ENCODE assay signal across 22 cellular contexts in genomic region chr19:13892885-13893284, GRCh38. TPM values are rescaled to one million over a fixed set of nuclear protein-coding genes. Genes with fewer than 3 reads are reported as not detected.
A peak's percentile ranks its signal among the peaks of the same experiment; 100 is the strongest.
DNase-seq lines count a peak whose midpoint lies in the region; ATAC-seq, FAIRE-seq and TF ChIP-seq lines count a peak whose summit lies in the region.
"Had no signal": no experiment of that assay in that cellular context is flagged by ENCODE, and none has a peak within 500 bp of the region (broad histone marks: within the 10 kb centered on the region; RNA-seq: fewer than 3 reads in every experiment).

No MANE protein-coding gene starts in this region.

- H3K9me3 ChIP-seq in colonic mucosa: no peaks in the 10 kb centered on the region
- H3K9me3 ChIP-seq in small intestine (ENCODE audit: control insufficient read depth, low read depth): no peaks in the 10 kb centered on the region
- H3K9me3 ChIP-seq in psoas muscle: no peaks in the 10 kb centered on the region
- H3K9me3 ChIP-seq: A549, SJSA1 had no signal

- H3K23ac ChIP-seq in mesendoderm (ENCODE audit: low read length): no peak overlapping the region

- no peak overlapping the region for H3K4me2 ChIP-seq in mesendoderm (ENCODE audit: low read length)
- H3K4me2 ChIP-seq: A549 had no signal

- H4K8ac ChIP-seq in mesendoderm (ENCODE audit: low read depth, low read length): no peak overlapping the region

- DNase-seq in KBM-7 (peak; percentile 18), colonic mucosa (peak; percentile 61), mesendoderm (peak; percentile 46), small intestine (peak; percentile 54), psoas muscle (no peak)
- no peak for DNase-seq in effector CD8-positive, alpha-beta T cell (lab: John Stamatoyannopoulos, UW)
- DNase-seq: C1 segment of cervical spinal cord; CD4-positive, alpha-beta memory T cell; COR-L47; EL; KG1; MM.1S; NCI-H2029; NCI-H446; NCI-H524 treated with DMSO at 0.1 percent for 48 hours; NCI-H774; Right ventricle myocardium superior had no signal

- H3K9ac ChIP-seq in colonic mucosa (ENCODE audit: low read depth in 2 of 2, low read length in 2 of 2) (peak overlapping the region in 1 of 2 donors; percentile 71), mesendoderm (ENCODE audit: low read length) (no peak overlapping the region)

- FAIRE-seq in small intestine (lab: Jason Lieb, UNC): no peak
- FAIRE-seq: A549, GM12892 had no signal

- ATAC-seq in psoas muscle: no peak
- no peak for ATAC-seq in HG02610 (IDR thresholded peaks at IDR 0.05; ENCODE audit: unreplicated experiment)
- ATAC-seq: A549 had no signal

- no peak overlapping the region for H2AK5ac ChIP-seq in mesendoderm (ENCODE audit: low read length)

- WGBS in mesendoderm (ENCODE audit: extremely low coverage, insufficient coverage, low lambda C conversion rate): no CpG with 5 or more reads among the region's 8 CpGs
- 12 to 58% (median 44%) methylated on average over 8 of the region's 8 CpGs for WGBS in small intestine, 3 donors
- WGBS in psoas muscle, 3 donors: 82 to 90% (median 82%) methylated on average over 8 of the region's 8 CpGs

- no peak overlapping the region for H3K18ac ChIP-seq in mesendoderm (ENCODE audit: low read length)

- no peak overlapping the region for H3K56ac ChIP-seq in mesendoderm (ENCODE audit: low read length)

- intact Hi-C loops in colonic mucosa (cut with DNase I) (no loop called here), psoas muscle (cut with DNase I) (no loop called here)

- no peak overlapping the region for H2BK120ac ChIP-seq in mesendoderm (ENCODE audit: low read depth, low read length)

- no peak overlapping the region for H3K4me3 ChIP-seq in colonic mucosa
- no peak overlapping the region for H3K4me3 ChIP-seq in mesendoderm (ENCODE audit: low read length)
- no peak overlapping the region for H3K4me3 ChIP-seq in small intestine (ENCODE audit: low read depth in 1 of 2, low read length in 2 of 2)
- no peak overlapping the region for H3K4me3 ChIP-seq in psoas muscle
- H3K4me3 ChIP-seq: A549, SJSA1 had no signal

- H2BK5ac ChIP-seq in mesendoderm (ENCODE audit: low read length): no peak overlapping the region

- H3K27ac ChIP-seq in colonic mucosa (peak overlapping the region; percentile 42), mesendoderm (ENCODE audit: low read depth, low read length) (no peak overlapping the region), small intestine (ENCODE audit: low read depth in 1 of 2, low read length in 1 of 2) (peak overlapping the region in 1 of 2 donors; percentile 51), psoas muscle (no peak overlapping the region)
- H3K27ac ChIP-seq: A549, SJSA1 had no signal

- H3K4me1 ChIP-seq in colonic mucosa (peaks cover 1% of the 10 kb centered on the region), mesendoderm (ENCODE audit: control insufficient read depth, low read depth, low read length) (no peaks in the 10 kb centered on the region), small intestine (ENCODE audit: control insufficient read depth in 2 of 2, insufficient read depth in 1 of 2, low read depth in 1 of 2, low read length in 1 of 2) (peaks cover 0 to 1% of the 10 kb centered on the region in 2 donors), psoas muscle (no peaks in the 10 kb centered on the region)
- H3K4me1 ChIP-seq: A549, SJSA1 had no signal

- no peak overlapping the region for H3K4ac ChIP-seq in mesendoderm (ENCODE audit: low read depth, low read length)

- no peak overlapping the region for H2BK15ac ChIP-seq in mesendoderm (replicated peaks; ENCODE audit: low read depth)

- no peaks in the 10 kb centered on the region for H3K79me2 ChIP-seq in mesendoderm (ENCODE audit: control insufficient read depth, insufficient read depth, low read length)

- H4K5ac ChIP-seq in mesendoderm (ENCODE audit: low read length): no peak overlapping the region

- H3K27me3 ChIP-seq in colonic mucosa: no peaks in the 10 kb centered on the region
- H3K27me3 ChIP-seq in mesendoderm (ENCODE audit: insufficient read depth, low read length, poor library complexity): no peaks in the 10 kb centered on the region
- H3K27me3 ChIP-seq in small intestine (ENCODE audit: control insufficient read depth in 2 of 2, insufficient read depth in 2 of 2, low read length in 2 of 2): no peaks in the 10 kb centered on the region
- H3K27me3 ChIP-seq in psoas muscle (ENCODE audit: insufficient read depth in 3 of 3, low read length in 2 of 3): no peaks in the 10 kb centered on the region
- H3K27me3 ChIP-seq: SJSA1 had no signal

- no peaks in the 10 kb centered on the region for H3K36me3 ChIP-seq in colonic mucosa
- H3K36me3 ChIP-seq in mesendoderm (ENCODE audit: control insufficient read depth, insufficient read depth, low read length): no peaks in the 10 kb centered on the region
- no peaks in the 10 kb centered on the region for H3K36me3 ChIP-seq in small intestine (ENCODE audit: control insufficient read depth in 2 of 2, insufficient read depth in 2 of 2, low read length in 2 of 2)
- H3K36me3 ChIP-seq in psoas muscle (ENCODE audit: insufficient read depth in 1 of 2, low read depth in 1 of 2): no peaks in the 10 kb centered on the region
- H3K36me3 ChIP-seq: SJSA1 had no signal

- in situ Hi-C loops in KBM-7 (cut with MboI; ENCODE audit: low pct_unique_long_range_greater_than_20kb, low sequenced_read_pairs): loop anchor here (25.0 kb wide), 1 partner anchor 169 kb away; the partner anchor contains the start of genes MISP3 and PALM3

- H3K79me1 ChIP-seq in mesendoderm (ENCODE audit: low read length): no peaks in the 10 kb centered on the region

- TF ChIP-seq CTCF in colonic mucosa (IDR thresholded peaks at IDR 0.05) (no peak), psoas muscle (IDR thresholded peaks at IDR 0.05) (no peak)

RNA-seq across cellular contexts. Expression of gene BRME1, which starts 13.0 kb away (rescaled TPM):
- 10 to 100 TPM in 1 of 2 donors, 1 to 10 TPM in 1; 5.9 to 20.0 TPM for total RNA-seq in colonic mucosa
- 2.2 TPM for polyA plus RNA-seq in mesendoderm (2013, experiment 1 of 2)
- 1.8 TPM for polyA plus RNA-seq in mesendoderm (2013, experiment 2 of 2)
- 10 to 100 TPM in 2 of 3 donors, 1 to 10 TPM in 1; 8.6 to 67.1 (median 43.2) TPM for polyA plus RNA-seq in small intestine
- 1 to 10 TPM in 2 of 4 donors, under 1 TPM in 2; 0.27 to 1.5 (median 1.0) TPM for total RNA-seq in psoas muscle
- polyA plus RNA-seq in psoas muscle: 1 to 10 TPM in 2 of 3 donors, under 1 TPM in 1; 0.86 to 2.5 (median 1.7) TPM

RNA-seq across cellular contexts. Expression of gene CC2D1A, which starts 13.1 kb away (rescaled TPM):
- 100 to 1,000 TPM in 1 of 2 donors, 10 to 100 TPM in 1; 81.0 to 123 TPM for total RNA-seq in colonic mucosa
- polyA plus RNA-seq in mesendoderm (2013, experiment 1 of 2): 12.2 TPM
- polyA plus RNA-seq in mesendoderm (2013, experiment 2 of 2): 12.1 TPM
- 100 to 1,000 TPM in 2 of 3 donors, 10 to 100 TPM in 1; 66.5 to 199 (median 140) TPM for polyA plus RNA-seq in small intestine
- total RNA-seq in psoas muscle: 10 to 100 TPM; 21.1 to 26.1 (median 24.6) TPM
- 10 to 100 TPM; 20.1 to 31.7 (median 23.1) TPM for polyA plus RNA-seq in psoas muscle

RNA-seq across cellular contexts. Expression of gene NANOS3, which starts 16.0 kb away (rescaled TPM):
- not detected for total RNA-seq in colonic mucosa
- polyA plus RNA-seq in mesendoderm (2013, experiment 1 of 2): 1.2 TPM
- 0.85 TPM for polyA plus RNA-seq in mesendoderm (2013, experiment 2 of 2)
- polyA plus RNA-seq in small intestine: under 1 TPM in 1 of 3 donors, not detected in 2; 0.45 TPM
- not detected for total RNA-seq in psoas muscle
- polyA plus RNA-seq in psoas muscle: not detected
- total RNA-seq: CD4-positive, alpha-beta memory T cell; H4 had no signal
- polyA plus RNA-seq: CD4-positive, alpha-beta memory T cell had no signal

RNA-seq across cellular contexts. Expression of gene PODNL1, which starts 45.3 kb away (rescaled TPM):
- total RNA-seq in colonic mucosa (1 to 10 TPM; 4.1 to 4.4 TPM), psoas muscle (1 to 10 TPM in 1 of 4 donors, under 1 TPM in 3; 0.18 to 1.3 (median 0.39) TPM)
- polyA plus RNA-seq in mesendoderm (2013, experiment 1 of 2): 0.21 TPM
- 0.25 TPM for polyA plus RNA-seq in mesendoderm (2013, experiment 2 of 2)
- polyA plus RNA-seq in small intestine (1 to 10 TPM in 1 of 3 donors, not detected in 2; 1.7 TPM), psoas muscle (1 to 10 TPM in 1 of 3 donors, under 1 TPM in 2; 0.07 to 1.3 (median 0.25) TPM)
- total RNA-seq: CD4-positive, alpha-beta memory T cell had no signal
- polyA plus RNA-seq: CD4-positive, alpha-beta memory T cell had no signal

RNA-seq across cellular contexts. Expression of gene DCAF15, which starts 59.4 kb away (rescaled TPM):
- 10 to 100 TPM; 30.2 to 55.1 TPM for total RNA-seq in colonic mucosa
- 41.4 TPM for polyA plus RNA-seq in mesendoderm (2013, experiment 1 of 2)
- 40.1 TPM for polyA plus RNA-seq in mesendoderm (2013, experiment 2 of 2)
- 10 to 100 TPM; 14.1 to 26.8 (median 17.7) TPM for polyA plus RNA-seq in small intestine
- total RNA-seq in psoas muscle: 10 to 100 TPM in 3 of 4 donors, 1 to 10 TPM in 1; 9.2 to 25.3 (median 16.0) TPM
- 10 to 100 TPM; 13.8 to 24.5 (median 16.6) TPM for polyA plus RNA-seq in psoas muscle

Comparison
In these comparisons a context has a peak if more than half of its experiments do, and no peak if none do; other contexts are left out.
1. DNase-seq: peak in KBM-7 (single experiment), colonic mucosa (single experiment), mesendoderm (single experiment) and small intestine (single experiment); none in psoas muscle (0 of 2) and effector CD8-positive, alpha-beta T cell (single experiment).